ENCODE assay signal across 8 cellular contexts in the genomic region with DNA sequence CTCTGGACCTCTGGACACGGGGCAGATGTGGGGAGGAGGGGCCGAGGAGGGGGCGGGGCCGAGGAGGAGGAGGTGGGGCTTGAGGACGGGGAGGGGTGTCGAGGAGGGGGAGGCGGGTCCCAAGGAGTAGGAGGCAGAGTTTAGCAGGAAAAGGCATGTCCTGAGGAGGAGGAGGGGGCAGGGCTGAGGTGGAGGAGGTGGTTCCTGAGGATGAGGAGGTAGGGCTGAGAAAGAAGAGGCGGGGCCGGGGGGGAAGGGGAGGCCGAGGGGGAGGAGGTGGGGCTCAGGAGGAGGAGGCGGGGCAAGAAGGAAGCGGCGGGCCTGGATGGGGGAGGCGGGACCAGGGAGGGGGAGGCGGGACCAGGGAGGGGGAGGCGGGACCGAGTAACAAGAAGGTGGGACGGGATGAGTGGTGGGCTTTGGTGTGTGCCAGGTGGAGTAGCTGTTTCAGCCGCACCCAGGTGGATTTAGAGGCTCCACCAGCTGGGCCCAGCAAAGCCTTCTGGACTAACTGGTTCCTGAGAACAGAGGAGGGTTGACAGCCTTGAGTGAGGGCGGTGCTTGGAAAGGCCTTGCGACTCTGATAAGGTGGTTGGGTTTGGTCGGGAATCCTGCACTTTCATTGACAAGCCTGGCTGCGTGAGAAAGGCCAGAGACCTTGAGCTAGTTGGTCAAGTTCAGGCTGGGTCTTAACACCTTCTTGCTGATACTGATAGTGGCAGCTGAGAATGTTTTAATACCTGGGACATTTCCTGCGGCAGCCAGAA. TPM values are rescaled to one million over a fixed set of nuclear protein-coding genes. Genes with fewer than 3 reads are reported as not detected.
DNase-seq lines count a peak whose midpoint lies in the region; ATAC-seq and TF ChIP-seq lines count a peak whose summit lies in the region.

No MANE protein-coding gene starts in this region.

- ATAC-seq in SK-N-SH treated with all-trans-retinoic acid at 6 μM for 48 hours (peak; percentile 63), mucosa of descending colon (peak; percentile 94), HG03159 (IDR thresholded peaks at IDR 0.05; ENCODE audit: unreplicated experiment) (no peak), GM21526 (IDR thresholded peaks at IDR 0.05; ENCODE audit: low FRiP score, unreplicated experiment) (no peak), GM21381 (IDR thresholded peaks at IDR 0.05; ENCODE audit: unreplicated experiment) (no peak)
- peak; percentile 44 for ATAC-seq in effector memory CD8-positive, alpha-beta T cell (replicated peaks)

- H3K4me3 ChIP-seq in mucosa of descending colon = no peak overlapping the region
- no peak overlapping the region for H3K4me3 ChIP-seq in vagina

- intact Hi-C loops in mucosa of descending colon (cut with DNase I, micrococcal nuclease) (no loop called here), vagina (cut with DNase I) (no loop called here)

- H3K36me3 ChIP-seq in mucosa of descending colon (ENCODE audit: low read depth) (no peaks in the 10 kb centered on the region), vagina (no peaks in the 10 kb centered on the region)

- in situ Hi-C loops in GM13977 (cut with MboI; ENCODE audit: low pct_unique_long_range_greater_than_20kb, low sequenced_read_pairs, unreplicated experiment) = no loop called here

- no peaks in the 10 kb centered on the region for H3K9me3 Mint-ChIP-seq in effector memory CD8-positive, alpha-beta T cell

- H3K36me3 Mint-ChIP-seq in effector memory CD8-positive, alpha-beta T cell (ENCODE audit: insufficient read depth) = peaks cover 30% of the 10 kb centered on the region

- H3K9me3 ChIP-seq in mucosa of descending colon = no peaks in the 10 kb centered on the region
- H3K9me3 ChIP-seq in vagina = no peaks in the 10 kb centered on the region

- H3K27ac ChIP-seq in vagina = peak overlapping the region; percentile 56

- no peak for TF ChIP-seq CTCF in GM13977 (IDR thresholded peaks at IDR 0.05; ENCODE audit: extremely low read depth, insufficient read depth, missing control alignments)
- TF ChIP-seq CTCF in mucosa of descending colon (IDR thresholded peaks at IDR 0.05) = no peak
- TF ChIP-seq CTCF in vagina (IDR thresholded peaks at IDR 0.05) = no peak

- DNase-seq in GM13977 (ENCODE audit: low spot score) (peak; percentile 51), mucosa of descending colon (peak; percentile 87 to 90 (median 90)), vagina (ENCODE audit: extremely low spot score in 2 of 2) (no peak)
- no peak for DNase-seq in effector memory CD8-positive, alpha-beta T cell

- no peaks in the 10 kb centered on the region for H3K27me3 Mint-ChIP-seq in effector memory CD8-positive, alpha-beta T cell

- H3K4me3 Mint-ChIP-seq in effector memory CD8-positive, alpha-beta T cell = no peak overlapping the region

- H3K4me1 Mint-ChIP-seq in effector memory CD8-positive, alpha-beta T cell (ENCODE audit: low read depth in 2 of 2) = peaks cover 11 to 17% of the 10 kb centered on the region in 2 donors

- H3K4me1 ChIP-seq in mucosa of descending colon (ENCODE audit: low read depth) = peaks cover 7% of the 10 kb centered on the region
- H3K4me1 ChIP-seq in vagina = peaks cover 53% of the 10 kb centered on the region

- H3K27ac Mint-ChIP-seq in effector memory CD8-positive, alpha-beta T cell = no peak overlapping the region

- no peaks in the 10 kb centered on the region for H3K27me3 ChIP-seq in vagina

- TF ChIP-seq POLR2A in vagina (IDR thresholded peaks at IDR 0.05) = no peak

TF ChIP-seq in SK-N-SH treated with all-trans-retinoic acid at 6 μM for 48 hours, 23 proteins besides CTCF, POLR2A, EP300 and RAD21:
- TF ChIP-seq ZNF8 (CRISPR knock-in tag; IDR thresholded peaks at IDR 0.05) (no peak), ZNF70 (CRISPR knock-in tag; IDR thresholded peaks at IDR 0.05) (no peak), TSHZ2 (CRISPR knock-in tag; IDR thresholded peaks at IDR 0.05) (no peak), CSDC2 (CRISPR knock-in tag; IDR thresholded peaks at IDR 0.05) (no peak), POU6F1 (CRISPR knock-in tag; IDR thresholded peaks at IDR 0.05; ENCODE audit: borderline replicate concordance, low read depth) (no peak), OSR1 (CRISPR knock-in tag; IDR thresholded peaks at IDR 0.05) (no peak), RARB (CRISPR knock-in tag; IDR thresholded peaks at IDR 0.05) (no peak), ZFP3 (CRISPR knock-in tag; IDR thresholded peaks at IDR 0.05) (no peak), PPARA (CRISPR knock-in tag; IDR thresholded peaks at IDR 0.05; ENCODE audit: borderline replicate concordance) (no peak), TOX (CRISPR knock-in tag; IDR thresholded peaks at IDR 0.05; ENCODE audit: borderline replicate concordance) (no peak), ZNF565 (CRISPR knock-in tag; conservative IDR thresholded peaks at IDR 0.05; ENCODE audit: low read depth) (no peak), GLIS3 (CRISPR knock-in tag; IDR thresholded peaks at IDR 0.05) (no peak), ZC3H10 (CRISPR knock-in tag; IDR thresholded peaks at IDR 0.05) (no peak), SNAI2 (CRISPR knock-in tag; IDR thresholded peaks at IDR 0.05) (no peak), ESRRG (CRISPR knock-in tag; IDR thresholded peaks at IDR 0.05) (no peak)
- TF ChIP-seq, protein P1, sequence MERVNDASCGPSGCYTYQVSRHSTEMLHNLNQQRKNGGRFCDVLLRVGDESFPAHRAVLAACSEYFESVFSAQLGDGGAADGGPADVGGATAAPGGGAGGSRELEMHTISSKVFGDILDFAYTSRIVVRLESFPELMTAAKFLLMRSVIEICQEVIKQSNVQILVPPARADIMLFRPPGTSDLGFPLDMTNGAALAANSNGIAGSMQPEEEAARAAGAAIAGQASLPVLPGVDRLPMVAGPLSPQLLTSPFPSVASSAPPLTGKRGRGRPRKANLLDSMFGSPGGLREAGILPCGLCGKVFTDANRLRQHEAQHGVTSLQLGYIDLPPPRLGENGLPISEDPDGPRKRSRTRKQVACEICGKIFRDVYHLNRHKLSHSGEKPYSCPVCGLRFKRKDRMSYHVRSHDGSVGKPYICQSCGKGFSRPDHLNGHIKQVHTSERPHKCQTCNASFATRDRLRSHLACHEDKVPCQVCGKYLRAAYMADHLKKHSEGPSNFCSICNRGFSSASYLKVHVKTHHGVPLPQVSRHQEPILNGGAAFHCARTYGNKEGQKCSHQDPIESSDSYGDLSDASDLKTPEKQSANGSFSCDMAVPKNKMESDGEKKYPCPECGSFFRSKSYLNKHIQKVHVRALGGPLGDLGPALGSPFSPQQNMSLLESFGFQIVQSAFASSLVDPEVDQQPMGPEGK (CRISPR knock-in tag; IDR thresholded peaks at IDR 0.05; ENCODE audit: borderline replicate concordance) = no peak
TF ChIP-seq in SK-N-SH treated with all-trans-retinoic acid at 6 μM for 48 hours: peak in this region for 0.

RNA-seq across cellular contexts. Expression of gene TECR, which starts 7.7 kb away (rescaled TPM):
- total RNA-seq in mucosa of descending colon (100 to 1,000 TPM in 2 of 3 donors, 10 to 100 TPM in 1; 94.4 to 155 (median 141) TPM), vagina (110 TPM)

RNA-seq across cellular contexts. Expression of gene DNAJB1, which starts 18.9 kb away (rescaled TPM):
- total RNA-seq in mucosa of descending colon = 100 to 1,000 TPM; 104 to 110 (median 107) TPM
- 164 TPM for total RNA-seq in vagina

RNA-seq across cellular contexts. Expression of gene NDUFB7, which starts 34.8 kb away (rescaled TPM):
- 100 to 1,000 TPM; 172 to 255 (median 241) TPM for total RNA-seq in mucosa of descending colon
- total RNA-seq in vagina = 375 TPM

RNA-seq across cellular contexts. Expression of gene GIPC1, which starts 41.2 kb away (rescaled TPM):
- total RNA-seq in mucosa of descending colon (100 to 1,000 TPM; 199 to 374 (median 300) TPM), vagina (81.0 TPM)

RNA-seq across cellular contexts. Expression of gene CLEC17A, which starts 45.8 kb away (rescaled TPM):
- under 1 TPM in 2 of 3 donors, not detected in 1; 0.29 to 0.34 TPM for total RNA-seq in mucosa of descending colon
- not detected for total RNA-seq in vagina

Comparison
In these comparisons a context has a peak if more than half of its experiments do, and no peak if none do; other contexts are left out.
1. DNase-seq: peak in GM13977 (single experiment) and mucosa of descending colon (3 of 3); none in effector memory CD8-positive, alpha-beta T cell (0 of 3) and vagina (0 of 2).
2. ATAC-seq: peak in SK-N-SH treated with all-trans-retinoic acid at 6 μM for 48 hours (single experiment), effector memory CD8-positive, alpha-beta T cell (single experiment) and mucosa of descending colon (single experiment); none in HG03159 (single experiment), GM21526 (single experiment) and GM21381 (single experiment).